In genomic region chr9:69393425-69393824, GRCh38 we compare ENCODE assay signal across 31 cellular contexts.
"Had no signal": no experiment of that assay in that cellular context is flagged by ENCODE, and none has a peak within 500 bp of the region (broad histone marks: within the 10 kb centered on the region; RNA-seq: fewer than 3 reads in every experiment).

No MANE protein-coding gene starts in this region.

- H3K27me3 Mint-ChIP-seq: activated naive CD8-positive, alpha-beta T cell treated with anti-CD3 and anti-CD28 coated beads for 36 hours; progenitor cell of endocrine pancreas; stimulated activated naive B cell treated with anti-CD40 and anti-IgM and Interleukin-4, amounts not matched to agents 10 μg/mL and 1 μg/mL and 100 μg/mL, for 72 hours had no signal

- H3K4me3 ChIP-seq: adrenal gland, body of pancreas, lower lobe of right lung, mucosa of descending colon, ovary, stomach, thyroid gland, upper lobe of left lung had no signal

- ATAC-seq: activated CD4-positive, alpha-beta T cell treated with anti-CD3 and anti-CD28 coated beads for 36 hours; body of pancreas; lower lobe of right lung; mucosa of descending colon; natural killer cell treated with Interleukin-12 subunit alpha and Interleukin-12 subunit beta and Interleukin-15 and Interleukin-18, amount 100 ng/mL, for 72 hours; stimulated activated naive B cell treated with anti-CD40 and anti-IgM and Interleukin-4, amounts not matched to agents 10 μg/mL and 1 μg/mL and 100 μg/mL, for 72 hours had no signal

- H3K36me3 ChIP-seq: adrenal gland, lower lobe of right lung, neutrophil, ovary, upper lobe of left lung had no signal

- H3K9me3 Mint-ChIP-seq: activated naive CD4-positive, alpha-beta T cell treated with anti-CD3 and anti-CD28 coated beads for 36 hours; activated naive CD8-positive, alpha-beta T cell treated with anti-CD3 and anti-CD28 coated beads for 36 hours; immature natural killer cell; natural killer cell treated with Interleukin-12 subunit alpha and Interleukin-12 subunit beta and Interleukin-15 and Interleukin-18, amount 100 ng/mL, for 72 hours; stimulated activated naive B cell treated with anti-CD40 and anti-IgM and Interleukin-4, amounts not matched to agents 10 μg/mL and 1 μg/mL and 100 μg/mL, for 72 hours; T-helper 2 cell treated with Interferon-gamma antibody and Interleukin-4, amounts not matched to agents 5 μg/mL and 100 μg/mL, for 36 hours had no signal

- H3K4me3 Mint-ChIP-seq: activated CD4-positive, alpha-beta T cell treated with anti-CD3 and anti-CD28 coated beads for 36 hours; activated naive CD4-positive, alpha-beta T cell treated with anti-CD3 and anti-CD28 coated beads for 36 hours; activated naive CD8-positive, alpha-beta T cell treated with anti-CD3 and anti-CD28 coated beads for 36 hours; immature natural killer cell; natural killer cell treated with Interleukin-12 subunit alpha and Interleukin-12 subunit beta and Interleukin-15 and Interleukin-18, amount 100 ng/mL, for 72 hours; stimulated activated naive B cell treated with anti-CD40 and anti-IgM and Interleukin-4, amounts not matched to agents 10 μg/mL and 1 μg/mL and 100 μg/mL, for 72 hours; T-helper 2 cell treated with Interferon-gamma antibody and Interleukin-4, amounts not matched to agents 5 μg/mL and 100 μg/mL, for 36 hours had no signal

- DNase-seq: activated CD4-positive, alpha-beta T cell treated with anti-CD3 and anti-CD28 coated beads for 36 hours; activated CD4-positive, CD25-positive, alpha-beta regulatory T cell; activated effector memory CD4-positive, alpha-beta T cell treated with Interleukin-2 at 50 U/mL for 16 hours; activated naive CD4-positive, alpha-beta T cell treated with anti-CD3 and anti-CD28 coated beads for 36 hours; activated naive CD8-positive, alpha-beta T cell treated with anti-CD3 and anti-CD28 coated beads for 36 hours; adrenal gland; aorta; body of pancreas; central memory CD4-positive, alpha-beta T cell; dermis blood vessel endothelial cell; effector CD4-positive, alpha-beta T cell; hypothalamus; immature natural killer cell; kidney; lower lobe of right lung; mesendoderm; mucosa of descending colon; ovary; retina; stimulated activated CD4-positive, alpha-beta T cell treated with anti-CD3 and anti-CD28 coated beads, Interleukin-15, amount 100 ng/mL, for 24 hours; stimulated activated CD4-positive, alpha-beta T cell treated with anti-CD3 and anti-CD28 coated beads, Interleukin-2, amount 100 ng/mL, for 24 hours; stimulated activated naive B cell treated with anti-CD40 and anti-IgM and Interleukin-4, amounts not matched to agents 10 μg/mL and 1 μg/mL and 100 μg/mL, for 72 hours; stomach; T-helper 1 cell; thyroid gland; upper lobe of left lung had no signal

- H3K9me3 ChIP-seq: adrenal gland, body of pancreas, lower lobe of right lung, mucosa of descending colon, neutrophil, ovary, stomach, thyroid gland, upper lobe of left lung had no signal

- H3K27ac Mint-ChIP-seq: activated CD4-positive, alpha-beta T cell treated with anti-CD3 and anti-CD28 coated beads for 36 hours; activated naive CD4-positive, alpha-beta T cell treated with anti-CD3 and anti-CD28 coated beads for 36 hours; activated naive CD8-positive, alpha-beta T cell treated with anti-CD3 and anti-CD28 coated beads for 36 hours; immature natural killer cell; natural killer cell treated with Interleukin-12 subunit alpha and Interleukin-12 subunit beta and Interleukin-15 and Interleukin-18, amount 100 ng/mL, for 72 hours; progenitor cell of endocrine pancreas; stimulated activated naive B cell treated with anti-CD40 and anti-IgM and Interleukin-4, amounts not matched to agents 10 μg/mL and 1 μg/mL and 100 μg/mL, for 72 hours; T-helper 2 cell treated with Interferon-gamma antibody and Interleukin-4, amounts not matched to agents 5 μg/mL and 100 μg/mL, for 36 hours had no signal

- H3K4me1 Mint-ChIP-seq: activated CD4-positive, alpha-beta T cell treated with anti-CD3 and anti-CD28 coated beads for 36 hours; activated naive CD8-positive, alpha-beta T cell treated with anti-CD3 and anti-CD28 coated beads for 36 hours; immature natural killer cell; stimulated activated naive B cell treated with anti-CD40 and anti-IgM and Interleukin-4, amounts not matched to agents 10 μg/mL and 1 μg/mL and 100 μg/mL, for 72 hours had no signal

- H3K36me3 Mint-ChIP-seq: activated naive CD8-positive, alpha-beta T cell treated with anti-CD3 and anti-CD28 coated beads for 36 hours; immature natural killer cell; natural killer cell treated with Interleukin-12 subunit alpha and Interleukin-12 subunit beta and Interleukin-15 and Interleukin-18, amount 100 ng/mL, for 72 hours; stimulated activated naive B cell treated with anti-CD40 and anti-IgM and Interleukin-4, amounts not matched to agents 10 μg/mL and 1 μg/mL and 100 μg/mL, for 72 hours had no signal

- H3K27me3 ChIP-seq: adrenal gland, body of pancreas, neutrophil, ovary, stomach, thyroid gland, upper lobe of left lung had no signal

- H3K27ac ChIP-seq: adrenal gland, body of pancreas, epithelial cell of prostate, lower lobe of right lung, neutrophil, ovary, stomach, thyroid gland, upper lobe of left lung had no signal
